Comparison of ENCODE assay signal across 27 cellular contexts in genomic region chr16:57900796-57901479, GRCh38.
"Had no signal": no experiment of that assay in that cellular context is flagged by ENCODE, and none has a peak within 500 bp of the region (broad histone marks: within the 10 kb centered on the region; RNA-seq: fewer than 3 reads in every experiment).

No MANE protein-coding gene starts in this region.

- H3K4me3 Mint-ChIP-seq: natural killer cell; stimulated activated naive CD8-positive, alpha-beta T cell treated with anti-CD3 and anti-CD28 coated beads, Interleukin-15, amount 100 ng/mL, for 72 hours had no signal

- H3K4me3 ChIP-seq: coronary artery, esophagus muscularis mucosa, gastroesophageal sphincter, heart right ventricle, lower lobe of right lung, smooth muscle cell, suprapubic skin, transverse colon, upper lobe of right lung, uterus had no signal

- H3K27me3 ChIP-seq: foreskin keratinocyte, uterus had no signal

- H3K36me3 Mint-ChIP-seq: natural killer cell had no signal

- H3K27ac ChIP-seq: coronary artery, esophagus muscularis mucosa, foreskin keratinocyte, gastroesophageal sphincter, heart right ventricle, lower lobe of right lung, neutrophil, parathyroid adenoma, suprapubic skin, transverse colon, upper lobe of right lung, uterus had no signal

- H3K79me2 ChIP-seq: parathyroid adenoma had no signal

- H3K9me3 ChIP-seq: esophagus muscularis mucosa, gastroesophageal sphincter, heart right ventricle, lower lobe of right lung, neutrophil, suprapubic skin, transverse colon, upper lobe of right lung, uterus had no signal

- H3K4me2 ChIP-seq: smooth muscle cell had no signal

- H3K27ac Mint-ChIP-seq: natural killer cell, progenitor cell of endocrine pancreas had no signal

- H2AFZ ChIP-seq: parathyroid adenoma had no signal

- DNase-seq: dermis blood vessel endothelial cell; effector memory CD4-positive, alpha-beta T cell; foreskin keratinocyte; glutamatergic neuron; heart right ventricle; hippocampal formation; kidney glomerular epithelial cell; left ventricle myocardium superior; lower lobe of right lung; natural killer cell; stimulated activated CD4-positive, alpha-beta T cell treated with anti-CD3 and anti-CD28 coated beads, Interleukin-12 subunit alpha, Interleukin-12 subunit beta, amount 100 ng/mL, for 4 hours; stimulated activated CD4-positive, alpha-beta T cell treated with anti-CD3 and anti-CD28 coated beads, Interleukin-1b, Interleukin-23, amount 100 ng/mL, for 48 hours; stimulated activated CD4-positive, alpha-beta T cell treated with anti-CD3 and anti-CD28 coated beads, Interleukin-4, amount 100 ng/mL, for 1 hour; stimulated activated CD8-positive, alpha-beta memory T cell treated with anti-CD3 and anti-CD28 coated beads, Interleukin-4, amount 100 ng/mL, for 48 hours; stimulated activated naive CD4-positive, alpha-beta T cell; stimulated activated naive CD8-positive, alpha-beta T cell treated with anti-CD3 and anti-CD28 coated beads, Interleukin-15, amount 100 ng/mL, for 72 hours; transverse colon; upper lobe of right lung; uterus had no signal

- ATAC-seq: foreskin keratinocyte; gastroesophageal sphincter; left ventricle myocardium superior; lower lobe of right lung; natural killer cell; stimulated activated naive CD8-positive, alpha-beta T cell treated with anti-CD3 and anti-CD28 coated beads, Interleukin-15, amount 100 ng/mL, for 72 hours; upper lobe of right lung had no signal

- H3K36me3 ChIP-seq: esophagus muscularis mucosa, gastroesophageal sphincter, heart right ventricle, lower lobe of right lung, neutrophil, suprapubic skin, transverse colon, upper lobe of right lung, uterus had no signal

- H3K9ac ChIP-seq: parathyroid adenoma had no signal

- H3K9me3 Mint-ChIP-seq: natural killer cell; stimulated activated naive CD8-positive, alpha-beta T cell treated with anti-CD3 and anti-CD28 coated beads, Interleukin-15, amount 100 ng/mL, for 72 hours had no signal

- H3K4me1 ChIP-seq: esophagus muscularis mucosa, foreskin keratinocyte, gastroesophageal sphincter, parathyroid adenoma, suprapubic skin, transverse colon, upper lobe of right lung, uterus had no signal
